ENCODE assay signal across 17 cellular contexts in the genomic region with DNA sequence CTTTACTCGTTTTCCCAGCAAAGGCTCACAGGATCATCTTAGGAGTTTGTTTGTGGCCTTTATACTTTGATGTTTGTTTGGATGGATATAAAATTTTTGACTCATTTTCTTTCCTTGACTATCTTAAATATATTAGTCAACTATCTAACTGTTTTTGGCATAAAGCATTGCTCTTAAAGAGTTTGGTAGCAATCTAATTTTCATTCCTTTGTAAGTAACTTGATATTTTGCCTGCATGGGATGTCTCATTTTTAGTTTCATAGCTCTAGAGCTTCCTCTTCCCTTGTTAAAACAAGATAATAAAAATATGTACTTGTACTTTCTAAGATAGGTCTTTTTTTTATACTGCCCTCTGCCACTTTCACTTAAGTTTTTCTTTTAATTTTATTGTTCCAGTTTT.
DNase-seq lines count a peak whose midpoint lies in the region; ATAC-seq, FAIRE-seq and TF ChIP-seq lines count a peak whose summit lies in the region.
"Had no signal": no experiment of that assay in that cellular context is flagged by ENCODE, and none has a peak within 500 bp of the region (broad histone marks: within the 10 kb centered on the region; RNA-seq: fewer than 3 reads in every experiment).

No MANE protein-coding gene starts in this region.

- TF ChIP-seq CTCF in MCF 10A (IDR thresholded peaks at IDR 0.05; ENCODE audit: unreplicated experiment) (no peak), breast epithelium (IDR thresholded peaks at IDR 0.05) (no peak), chondrocyte (IDR thresholded peaks at IDR 0.05) (no peak), fibroblast of the aortic adventitia (IDR thresholded peaks at IDR 0.05; ENCODE audit: insufficient read depth, low read length) (no peak)

- no peaks in the 10 kb centered on the region for H3K36me3 Mint-ChIP-seq in MCF 10A (ENCODE audit: insufficient read depth, unreplicated experiment)
- peaks cover 2% of the 10 kb centered on the region for H3K36me3 Mint-ChIP-seq in chondrocyte (ENCODE audit: low read depth)

- no peaks in the 10 kb centered on the region for H3K9me3 ChIP-seq in breast epithelium
- H3K9me3 ChIP-seq: HAP-1 had no signal

- H3K4me3 Mint-ChIP-seq in MCF 10A (ENCODE audit: unreplicated experiment) (no peak overlapping the region), chondrocyte (ENCODE audit: unreplicated experiment) (no peak overlapping the region)
- H3K4me3 Mint-ChIP-seq: B cell had no signal

- no peaks in the 10 kb centered on the region for H3K4me1 ChIP-seq in breast epithelium

- POLR2A ChIA-PET in MCF 10A (lab: Yijun Ruan, JAX): interaction anchor here (0.8 to 2.3 kb wide), 3 partner anchors 9 to 379 kb away, joined by 3 to 8 read pairs (median 4); no protein-coding TSS in a partner anchor

- no peaks in the 10 kb centered on the region for H3K27me3 Mint-ChIP-seq in MCF 10A (ENCODE audit: insufficient read depth, unreplicated experiment)
- H3K27me3 Mint-ChIP-seq in chondrocyte (ENCODE audit: low read depth): no peaks in the 10 kb centered on the region

- H3K27ac ChIP-seq in breast epithelium: no peak overlapping the region

- H3K9me3 Mint-ChIP-seq in MCF 10A (ENCODE audit: unreplicated experiment) (no peaks in the 10 kb centered on the region), chondrocyte (ENCODE audit: low read depth) (no peaks in the 10 kb centered on the region)

- no peak for TF ChIP-seq POLR2A in breast epithelium (IDR thresholded peaks at IDR 0.05)

- ATAC-seq in HG03460 (IDR thresholded peaks at IDR 0.05; ENCODE audit: unreplicated experiment): no peak
- no peak for ATAC-seq in GM19397 (IDR thresholded peaks at IDR 0.05; ENCODE audit: unreplicated experiment)

- peaks cover 18% of the 10 kb centered on the region for H3K4me1 Mint-ChIP-seq in MCF 10A (ENCODE audit: insufficient read depth, unreplicated experiment)
- peaks cover 23% of the 10 kb centered on the region for H3K4me1 Mint-ChIP-seq in chondrocyte (ENCODE audit: low read depth)
- H3K4me1 Mint-ChIP-seq: B cell had no signal

- BruUV-seq in MCF 10A (replicated peaks; lab: Mats Ljungman, UMichigan): TSS peak; percentile 43

- CTCF ChIA-PET in MCF 10A (lab: Yijun Ruan, JAX): interaction anchor here (1.0 kb wide), 1 partner anchor 17 kb away, joined by 3 read pairs; no protein-coding TSS in a partner anchor

- no peak for FAIRE-seq in frontal cortex (lab: Jason Lieb, UNC)

- H3K4me3 ChIP-seq in breast epithelium (no peak overlapping the region), fibroblast of the aortic adventitia (ENCODE audit: low read depth, low read length) (no peak overlapping the region)
- H3K4me3 ChIP-seq: HAP-1 had no signal

- no peaks in the 10 kb centered on the region for H3K27me3 ChIP-seq in breast epithelium

- H3K27ac Mint-ChIP-seq in MCF 10A (ENCODE audit: low read depth, unreplicated experiment): no peak overlapping the region
- H3K27ac Mint-ChIP-seq in chondrocyte (ENCODE audit: unreplicated experiment): peak overlapping the region; percentile 29
- H3K27ac Mint-ChIP-seq: B cell had no signal

- H3K36me3 ChIP-seq in breast epithelium: no peaks in the 10 kb centered on the region
- H3K36me3 ChIP-seq: HAP-1 had no signal

- intact Hi-C loops in MCF 10A (cut with micrococcal nuclease) (no loop called here), breast epithelium (cut with DNase I; ENCODE audit: low total_unique reads) (no loop called here)

- no peak for DNase-seq in MCF 10A (ENCODE audit: unreplicated experiment)
- no peak for DNase-seq in breast epithelium (ENCODE audit: low spot score in 2 of 2)
- DNase-seq in chondrocyte (ENCODE audit: low spot score): no peak
- DNase-seq in fibroblast of the aortic adventitia (ENCODE audit: low read depth): peak; percentile 16
- DNase-seq in NCI-H524 treated with DMSO at 0.1 percent for 48 hours (lab: John Stamatoyannopoulos, UW): no peak
- no peak for DNase-seq in frontal cortex (ENCODE audit: low spot score in 2 of 2)
- DNase-seq: 8988T, DMS79 treated with DMSO at 0.1 percent for 48 hours, NCI-H1105, NCI-H1694, NCI-H2081 treated with DMSO at 0.1 percent for 48 hours, NCI-H774, SHP77 had no signal
